Comparison of ENCODE assay signal across 11 cellular contexts in genomic region chr2:241950413-241950863, GRCh38.
DNase-seq lines count a peak whose midpoint lies in the region; ATAC-seq, FAIRE-seq and TF ChIP-seq lines count a peak whose summit lies in the region.
"Had no signal": no experiment of that assay in that cellular context is flagged by ENCODE, and none has a peak within 500 bp of the region (broad histone marks: within the 10 kb centered on the region; RNA-seq: fewer than 3 reads in every experiment).

No MANE protein-coding gene starts in this region.

- H2BK120ac ChIP-seq in neuronal stem cell (ENCODE audit: low read depth, low read length) = no peak overlapping the region

- H3K9me3 ChIP-seq in DND-41 (ENCODE audit: insufficient read depth, low read length, severe bottlenecking) (no peaks in the 10 kb centered on the region), hepatocyte (ENCODE audit: low read depth) (no peaks in the 10 kb centered on the region), neuronal stem cell (replicated peaks in 1 of 2; ENCODE audit: control insufficient read depth in 2 of 2, insufficient read depth in 1 of 2, low read depth in 1 of 2, low read length in 2 of 2) (peaks cover 0 to 10% of the 10 kb centered on the region in 2 donors), thyroid gland (no peaks in the 10 kb centered on the region), kidney (ENCODE audit: control insufficient read depth in 1 of 2, low read length in 2 of 2) (no peaks in the 10 kb centered on the region)
- H3K9me3 ChIP-seq: colonic mucosa had no signal

- H3K18ac ChIP-seq in neuronal stem cell (ENCODE audit: low read length) = no peak overlapping the region

- FAIRE-seq in kidney (lab: Jason Lieb, UNC) = no peak

- no peak overlapping the region for H3K4ac ChIP-seq in neuronal stem cell (ENCODE audit: low read length)

- no peak overlapping the region for H4K91ac ChIP-seq in neuronal stem cell (ENCODE audit: low read depth, low read length, poor library complexity)

- H4K20me1 ChIP-seq in DND-41 (ENCODE audit: insufficient read depth, low read length) = peaks cover 61% of the 10 kb centered on the region
- no peaks in the 10 kb centered on the region for H4K20me1 ChIP-seq in hepatocyte (ENCODE audit: insufficient read depth, poor library complexity, severe bottlenecking)

- no peaks in the 10 kb centered on the region for H3K36me3 ChIP-seq in DND-41 (ENCODE audit: insufficient read depth, low read length)
- no peaks in the 10 kb centered on the region for H3K36me3 ChIP-seq in hepatocyte (replicated peaks; ENCODE audit: insufficient read depth, low read depth)
- no peaks in the 10 kb centered on the region for H3K36me3 ChIP-seq in neuronal stem cell (replicated peaks in 1 of 2; ENCODE audit: control insufficient read depth in 2 of 2, insufficient read depth in 2 of 2, low read length in 2 of 2)
- H3K36me3 ChIP-seq in thyroid gland = no peaks in the 10 kb centered on the region
- no peaks in the 10 kb centered on the region for H3K36me3 ChIP-seq in kidney (ENCODE audit: control insufficient read depth in 1 of 2, insufficient read depth in 2 of 2, low read length in 2 of 2)
- H3K36me3 ChIP-seq: brain microvascular endothelial cell, colonic mucosa had no signal

- H2AFZ ChIP-seq in DND-41 (ENCODE audit: low read depth, low read length) (no peak overlapping the region), hepatocyte (no peak overlapping the region), neuronal stem cell (ENCODE audit: low read length) (peak overlapping the region; percentile 13)

- H3K4me3 ChIP-seq in DND-41 (ENCODE audit: low read depth in 1 of 2, low read length in 2 of 2) (no peak overlapping the region), hepatocyte (no peak overlapping the region), neuronal stem cell (ENCODE audit: low read length in 2 of 2) (no peak overlapping the region), thyroid gland (replicated peaks in 1 of 3) (no peak overlapping the region), kidney (ENCODE audit: low read length in 2 of 2) (no peak overlapping the region)
- H3K4me3 ChIP-seq: colonic mucosa had no signal

- H2BK12ac ChIP-seq in neuronal stem cell (ENCODE audit: low read length) = no peak overlapping the region

- H3K9ac ChIP-seq in DND-41 (ENCODE audit: low read depth, low read length) (no peak overlapping the region), neuronal stem cell (ENCODE audit: low read depth, low read length, poor library complexity) (peak overlapping the region; percentile 7), kidney (ENCODE audit: low read length in 2 of 2) (no peak overlapping the region)

- intact Hi-C loops in thyroid gland (cut with DNase I) = no loop called here
- intact Hi-C loops in kidney (cut with DNase I) = no loop called here

- DNase-seq in DND-41 (no peak), NCI-H69 (lab: John Stamatoyannopoulos, UW) (peak; percentile 39), hepatocyte (ENCODE audit: low spot score) (no peak), neuronal stem cell (ENCODE audit: low spot score) (no peak), thyroid gland (no peak), cerebellar nuclear complex (lab: John Stamatoyannopoulos, UW) (no peak), kidney (no peak)
- DNase-seq: NCI-H510A had no signal

- H3K4me2 ChIP-seq in DND-41 (ENCODE audit: insufficient read depth, low read length) (no peak overlapping the region), hepatocyte (peak overlapping the region; percentile 71), neuronal stem cell (ENCODE audit: insufficient read depth, low read length, poor library complexity, severe bottlenecking) (no peak overlapping the region)

- peak overlapping the region; percentile 16 for H3K23ac ChIP-seq in neuronal stem cell (ENCODE audit: low read depth, low read length, poor library complexity)

- H3K27me3 ChIP-seq in DND-41 (ENCODE audit: insufficient read depth, low read length, poor library complexity) (no peaks in the 10 kb centered on the region), hepatocyte (no peaks in the 10 kb centered on the region), neuronal stem cell (ENCODE audit: control insufficient read depth in 3 of 3, insufficient read depth in 3 of 3, low read depth in 1 of 3, low read length in 3 of 3) (peaks cover 0 to 6% (median 0%) of the 10 kb centered on the region in 3 experiments), thyroid gland (no peaks in the 10 kb centered on the region)
- H3K27me3 ChIP-seq: colonic mucosa had no signal

- no peak for TF ChIP-seq POLR2A in thyroid gland (IDR thresholded peaks at IDR 0.05)

- no peak overlapping the region for H2BK15ac ChIP-seq in neuronal stem cell (ENCODE audit: low read length)

- H3K27ac ChIP-seq in DND-41 (ENCODE audit: low read length) (no peak overlapping the region), hepatocyte (no peak overlapping the region), neuronal stem cell (replicated peaks; ENCODE audit: low read length) (no peak overlapping the region), thyroid gland (no peak overlapping the region), kidney (ENCODE audit: low read depth in 2 of 2, low read length in 2 of 2) (no peak overlapping the region)
- H3K27ac ChIP-seq: brain microvascular endothelial cell, colonic mucosa had no signal

- H2BK5ac ChIP-seq in neuronal stem cell (ENCODE audit: low read length) = no peak overlapping the region

- no peak for TF ChIP-seq CTCF in DND-41 (IDR thresholded peaks at IDR 0.05; ENCODE audit: borderline replicate concordance, extremely low read depth, low read length, poor library complexity, severe bottlenecking)
- TF ChIP-seq CTCF in hepatocyte (IDR thresholded peaks at IDR 0.05; ENCODE audit: poor library complexity) = no peak
- no peak for TF ChIP-seq CTCF in thyroid gland (IDR thresholded peaks at IDR 0.05)
- TF ChIP-seq CTCF in kidney (IDR thresholded peaks at IDR 0.05; ENCODE audit: borderline replicate concordance, extremely low read depth, insufficient read depth) = no peak

- H3K4me1 ChIP-seq in DND-41 (ENCODE audit: insufficient read depth, low read length) (no peaks in the 10 kb centered on the region), hepatocyte (ENCODE audit: insufficient read depth) (peaks cover 3% of the 10 kb centered on the region), neuronal stem cell (ENCODE audit: control insufficient read depth in 2 of 2, insufficient read depth in 1 of 2, low read depth in 1 of 2, low read length in 2 of 2) (peaks cover 0 to 7% of the 10 kb centered on the region in 2 donors), thyroid gland (peaks cover 6% of the 10 kb centered on the region in 2 donors), kidney (ENCODE audit: control insufficient read depth in 1 of 2, insufficient read depth in 1 of 2, low read depth in 1 of 2, low read length in 2 of 2) (no peaks in the 10 kb centered on the region)

- H3K79me1 ChIP-seq in neuronal stem cell (ENCODE audit: low read depth, low read length) = peaks cover 3% of the 10 kb centered on the region

- ATAC-seq in DND-41 (ENCODE audit: insufficient read depth, low read depth) (peak; percentile 34; the same call in 2 of the 3 replicates), esophagus mucosa (no peak)

- no peaks in the 10 kb centered on the region for H3K9me2 ChIP-seq in hepatocyte (replicated peaks; ENCODE audit: insufficient read depth)

- H2AK5ac ChIP-seq in neuronal stem cell (ENCODE audit: low read depth, low read length) = no peak overlapping the region

- H3K14ac ChIP-seq in neuronal stem cell (ENCODE audit: low read length) = no peak overlapping the region

- H3K79me2 ChIP-seq in DND-41 (ENCODE audit: insufficient read depth, low read length) (peaks cover 3% of the 10 kb centered on the region; the same call in 1 of the 2 replicates), hepatocyte (no peaks in the 10 kb centered on the region)

- WGBS in hepatocyte (ENCODE audit: low lambda C conversion rate, missing lambda C conversion rate) = 48% methylated on average over 20 of the region's 20 CpGs
- WGBS in neuronal stem cell (ENCODE audit: extremely low coverage in 2 of 2, insufficient read length in 2 of 2, insufficient replicate concordance in 1 of 2), 2 donors = no CpG with 5 or more reads among the region's 20 CpGs
- WGBS in thyroid gland, 2 donors = 32 to 39% methylated on average over 16 to 20 of the region's 20 CpGs

- no peak overlapping the region for H4K8ac ChIP-seq in neuronal stem cell (ENCODE audit: low read depth, low read length)
